In genomic region chrX:125205918-125206665, GRCh38 we compare ENCODE assay signal across 10 cellular contexts.
A peak's percentile ranks its signal among the peaks of the same experiment; 100 is the strongest.
DNase-seq lines count a peak whose midpoint lies in the region; ATAC-seq lines count a peak whose summit lies in the region.
"Had no signal": no experiment of that assay in that cellular context is flagged by ENCODE, and none has a peak within 500 bp of the region (broad histone marks: within the 10 kb centered on the region; RNA-seq: fewer than 3 reads in every experiment).

No MANE protein-coding gene starts in this region.

- H3K27ac ChIP-seq in CD4-positive, alpha-beta memory T cell (ENCODE audit: low read depth, low read length) = no peak overlapping the region
- H3K27ac ChIP-seq: SJSA1 had no signal

- peaks cover 7% of the 10 kb centered on the region for H3K27me3 ChIP-seq in CD4-positive, alpha-beta memory T cell (ENCODE audit: insufficient read depth, low read length)

- CTCF ChIA-PET in CD4-positive, alpha-beta memory T cell (lab: Charles Lee; ENCODE audit: partially characterized antibody) = interaction anchor here (1.0 kb wide), 1 partner anchor 33 kb away, joined by 3 read pairs; no protein-coding TSS in a partner anchor

- H3K27ac Mint-ChIP-seq in CD4-positive, alpha-beta memory T cell = peak overlapping the region in 1 of 7 donors; percentile 76
- no peak overlapping the region for H3K27ac Mint-ChIP-seq in central memory CD8-positive, alpha-beta T cell (ENCODE audit: low read depth)
- H3K27ac Mint-ChIP-seq in naive thymus-derived CD8-positive, alpha-beta T cell = no peak overlapping the region

- POLR2A ChIA-PET in CD4-positive, alpha-beta memory T cell (lab: Charles Lee; ENCODE audit: partially characterized antibody) = no interaction called here
- POLR2A ChIA-PET in naive thymus-derived CD8-positive, alpha-beta T cell (lab: Charles Lee) = no interaction called here

- peaks cover 8 to 34% (median 15%) of the 10 kb centered on the region in 4 donors for H3K4me1 Mint-ChIP-seq in CD4-positive, alpha-beta memory T cell
- peaks cover 24% of the 10 kb centered on the region for H3K4me1 Mint-ChIP-seq in central memory CD8-positive, alpha-beta T cell
- peaks cover 7 to 28% (median 20%) of the 10 kb centered on the region in 4 donors for H3K4me1 Mint-ChIP-seq in naive thymus-derived CD8-positive, alpha-beta T cell

- peaks cover 20 to 26% of the 10 kb centered on the region in 2 donors for H3K27me3 Mint-ChIP-seq in CD4-positive, alpha-beta memory T cell
- peaks cover 32% of the 10 kb centered on the region for H3K27me3 Mint-ChIP-seq in central memory CD8-positive, alpha-beta T cell
- H3K27me3 Mint-ChIP-seq in naive thymus-derived CD8-positive, alpha-beta T cell = peaks cover 21 to 38% (median 30%) of the 10 kb centered on the region in 5 donors

- H3K4me1 ChIP-seq in CD4-positive, alpha-beta memory T cell (ENCODE audit: insufficient read depth, low read length) = peaks cover 4% of the 10 kb centered on the region
- H3K4me1 ChIP-seq: SJSA1 had no signal

- no peaks in the 10 kb centered on the region for H3K36me3 ChIP-seq in CD4-positive, alpha-beta memory T cell (ENCODE audit: insufficient read depth, low read length)
- H3K36me3 ChIP-seq: SJSA1 had no signal

- no peaks in the 10 kb centered on the region for H3K9me3 Mint-ChIP-seq in CD4-positive, alpha-beta memory T cell
- no peaks in the 10 kb centered on the region for H3K9me3 Mint-ChIP-seq in central memory CD8-positive, alpha-beta T cell
- no peaks in the 10 kb centered on the region for H3K9me3 Mint-ChIP-seq in naive thymus-derived CD8-positive, alpha-beta T cell

- H3K4me3 ChIP-seq in CD4-positive, alpha-beta memory T cell (ENCODE audit: low read length in 2 of 2) = no peak overlapping the region
- H3K4me3 ChIP-seq: GM12878, SJSA1 had no signal

- no peaks in the 10 kb centered on the region for H3K9me3 ChIP-seq in CD4-positive, alpha-beta memory T cell (ENCODE audit: control insufficient read depth in 1 of 2, low read length in 2 of 2)
- H3K9me3 ChIP-seq: SJSA1 had no signal

- H3K4me3 Mint-ChIP-seq in CD4-positive, alpha-beta memory T cell = peak overlapping the region; percentile 68 to 89 (median 78)
- H3K4me3 Mint-ChIP-seq in central memory CD8-positive, alpha-beta T cell = peak overlapping the region; percentile 80
- peak overlapping the region; percentile 63 to 89 (median 75) for H3K4me3 Mint-ChIP-seq in naive thymus-derived CD8-positive, alpha-beta T cell

- ATAC-seq in central memory CD8-positive, alpha-beta T cell (replicated peaks; ENCODE audit: extremely low read depth, poor library complexity, severe bottlenecking) = no peak
- ATAC-seq in naive thymus-derived CD8-positive, alpha-beta T cell = peak in 1 of 2 donors; percentile 7
- ATAC-seq in GM19452 (IDR thresholded peaks at IDR 0.05; ENCODE audit: unreplicated experiment) (no peak), HG03520 (IDR thresholded peaks at IDR 0.05; ENCODE audit: unreplicated experiment) (no peak)
- ATAC-seq: GM12878 had no signal

- no peaks in the 10 kb centered on the region for H3K36me3 Mint-ChIP-seq in CD4-positive, alpha-beta memory T cell
- peaks cover 2% of the 10 kb centered on the region for H3K36me3 Mint-ChIP-seq in central memory CD8-positive, alpha-beta T cell (ENCODE audit: insufficient read depth)
- no peaks in the 10 kb centered on the region for H3K36me3 Mint-ChIP-seq in naive thymus-derived CD8-positive, alpha-beta T cell

- intact Hi-C loops in CD4-positive, alpha-beta memory T cell (cut with micrococcal nuclease) = no loop called here

- no peak for DNase-seq in CD4-positive, alpha-beta memory T cell
- DNase-seq in NCI-H146 (lab: John Stamatoyannopoulos, UW) = peak; percentile 85
- DNase-seq in central memory CD8-positive, alpha-beta T cell (ENCODE audit: low spot score in 2 of 2) = no peak
- DNase-seq in naive thymus-derived CD8-positive, alpha-beta T cell = no peak
- DNase-seq in GM19240 (ENCODE audit: insufficient read length, low spot score) = no peak
- no peak for DNase-seq in HK-2 (ENCODE audit: unreplicated experiment)
